In the genomic region with DNA sequence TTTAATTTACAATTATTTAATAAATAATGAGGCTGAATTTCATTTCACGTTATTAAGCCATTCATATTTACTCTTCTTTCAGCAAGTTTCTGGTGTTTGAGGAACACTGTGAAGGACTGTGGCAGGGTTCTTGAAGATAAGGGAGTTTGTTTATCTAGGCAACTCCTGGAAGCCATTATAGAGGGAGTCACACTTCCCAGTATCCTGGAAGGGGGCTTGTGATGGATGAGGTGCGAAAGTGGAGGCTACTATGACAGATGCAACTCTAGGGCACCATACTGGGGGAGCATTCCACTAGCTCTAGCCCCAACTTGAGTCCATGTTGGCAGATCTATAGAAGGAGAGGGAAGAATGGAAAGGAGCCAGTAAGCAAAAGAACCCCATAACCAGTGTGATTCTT, we compare ENCODE assay signal across 29 cellular contexts.
"Had no signal": no experiment of that assay in that cellular context is flagged by ENCODE, and none has a peak within 500 bp of the region (broad histone marks: within the 10 kb centered on the region; RNA-seq: fewer than 3 reads in every experiment).

No MANE protein-coding gene starts in this region.

- H3K4me1 Mint-ChIP-seq: mesothelial cell of epicardium had no signal

- H3K4me3 ChIP-seq: esophagus muscularis mucosa, heart left ventricle, spleen, thoracic aorta, uterus had no signal

- H3K4me1 ChIP-seq: foreskin keratinocyte, uterus had no signal

- H3K9me3 Mint-ChIP-seq: endodermal cell, mesothelial cell of epicardium, naive B cell had no signal

- H3K27ac ChIP-seq: brain microvascular endothelial cell, esophagus muscularis mucosa, foreskin keratinocyte, heart left ventricle, thoracic aorta, uterus, VCaP had no signal

- FAIRE-seq: astrocyte, islet of Langerhans, TTC549 had no signal

- DNase-seq: activated CD4-positive, alpha-beta T cell treated with anti-CD3 and anti-CD28 coated beads for 48 hours; activated CD4-positive, alpha-beta T cell treated with anti-CD3 and anti-CD28 coated beads, Interleukin-2, amount 50 U/mL, for 48 hours; activated CD8-positive, alpha-beta memory T cell treated with anti-CD3 and anti-CD28 coated beads for 24 hours; activated effector memory CD4-positive, alpha-beta T cell treated with anti-CD3 and anti-CD28 coated beads, Interleukin-2, amount 50 U/mL, for 16 hours; activated naive CD4-positive, alpha-beta T cell treated with anti-CD3 and anti-CD28 coated beads, Interleukin-2, amount 50 U/mL, for 16 hours; amniotic stem cell; brain microvascular endothelial cell; caudate nucleus; endodermal cell; foreskin keratinocyte; heart left ventricle; left ventricle myocardium superior; mammary epithelial cell; naive B cell; nucleus accumbens; posterior cingulate gyrus; right cardiac atrium; spleen; stimulated activated naive CD4-positive, alpha-beta T cell treated with Interleukin-2 at 50 U/mL for 16 hours; T-helper 1 cell; trophoblast cell; uterus had no signal

- H3K9me3 ChIP-seq: esophagus muscularis mucosa, heart left ventricle, spleen, thoracic aorta, uterus had no signal

- H3K27ac Mint-ChIP-seq: endodermal cell, mesothelial cell of epicardium had no signal

- H3K27me3 ChIP-seq: brain microvascular endothelial cell, esophagus muscularis mucosa, foreskin keratinocyte, heart left ventricle, spleen, uterus had no signal

- H3K36me3 ChIP-seq: brain microvascular endothelial cell, esophagus muscularis mucosa, thoracic aorta, uterus had no signal

- H3K27me3 Mint-ChIP-seq: naive B cell had no signal

- H3K36me3 Mint-ChIP-seq: naive B cell had no signal

- ATAC-seq: foreskin keratinocyte, heart left ventricle, left ventricle myocardium superior, right cardiac atrium had no signal

- H3K4me3 Mint-ChIP-seq: endodermal cell, mesothelial cell of epicardium had no signal
